ENCODE assay signal across 5 cellular contexts in genomic region chr6:51450958-51451357, GRCh38.
"Had no signal": no experiment of that assay in that cellular context is flagged by ENCODE, and none has a peak within 500 bp of the region (broad histone marks: within the 10 kb centered on the region; RNA-seq: fewer than 3 reads in every experiment).

No MANE protein-coding gene starts in this region.

- H3K4me3 Mint-ChIP-seq: H9 had no signal

- ATAC-seq: K562 had no signal

- H3K27ac Mint-ChIP-seq: H9 had no signal

- H3K4me3 ChIP-seq: GM23248, K562 had no signal

- H3K9ac ChIP-seq: GM23248 had no signal

- H3K9me3 Mint-ChIP-seq: H9 had no signal

- DNase-seq: GM23248, H9, HCEC 1CT, IMR-90 had no signal

- H3K27ac ChIP-seq: GM23248 had no signal

- H2AFZ ChIP-seq: GM23248 had no signal
